In genomic region chr5:31059889-31060288, GRCh38 we compare ENCODE assay signal across 16 cellular contexts.
"Had no signal": no experiment of that assay in that cellular context is flagged by ENCODE, and none has a peak within 500 bp of the region (broad histone marks: within the 10 kb centered on the region; RNA-seq: fewer than 3 reads in every experiment).

No MANE protein-coding gene starts in this region.

- ATAC-seq: activated naive CD8-positive, alpha-beta T cell treated with anti-CD3 and anti-CD28 coated beads, Interleukin-2, amount 50 U/mL, for 24 hours; activated T-helper 17 cell treated with anti-CD3 and anti-CD28 coated beads, Interleukin-2, amount 50 U/mL, for 72 hours; esophagus mucosa; heart left ventricle; left cardiac atrium; stimulated activated effector memory CD8-positive, alpha-beta T cell treated with anti-CD3 and anti-CD28 coated beads, Interleukin-12 subunit alpha, Interleukin-12 subunit beta, amount 100 ng/mL, for 72 hours had no signal

- H2AFZ ChIP-seq: parathyroid adenoma had no signal

- H3K27me3 Mint-ChIP-seq: activated naive CD8-positive, alpha-beta T cell treated with anti-CD3 and anti-CD28 coated beads, Interleukin-2, amount 50 U/mL, for 24 hours; activated T-helper 17 cell treated with anti-CD3 and anti-CD28 coated beads, Interleukin-2, amount 50 U/mL, for 72 hours; naive B cell had no signal

- H3K4me3 Mint-ChIP-seq: activated naive CD4-positive, alpha-beta T cell treated with anti-CD3 and anti-CD28 coated beads for 36 hours; activated naive CD8-positive, alpha-beta T cell treated with anti-CD3 and anti-CD28 coated beads, Interleukin-2, amount 50 U/mL, for 24 hours; activated T-helper 17 cell treated with anti-CD3 and anti-CD28 coated beads, Interleukin-2, amount 50 U/mL, for 72 hours; naive B cell; stimulated activated effector memory CD8-positive, alpha-beta T cell treated with anti-CD3 and anti-CD28 coated beads, Interleukin-12 subunit alpha, Interleukin-12 subunit beta, amount 100 ng/mL, for 72 hours had no signal

- H3K27ac Mint-ChIP-seq: activated naive CD4-positive, alpha-beta T cell treated with anti-CD3 and anti-CD28 coated beads for 36 hours; activated naive CD8-positive, alpha-beta T cell treated with anti-CD3 and anti-CD28 coated beads, Interleukin-2, amount 50 U/mL, for 24 hours; activated T-helper 17 cell treated with anti-CD3 and anti-CD28 coated beads, Interleukin-2, amount 50 U/mL, for 72 hours; naive B cell; stimulated activated effector memory CD8-positive, alpha-beta T cell treated with anti-CD3 and anti-CD28 coated beads, Interleukin-12 subunit alpha, Interleukin-12 subunit beta, amount 100 ng/mL, for 72 hours had no signal

- H3K27ac ChIP-seq: coronary artery, heart left ventricle, parathyroid adenoma, thoracic aorta had no signal

- H3K9me3 ChIP-seq: heart left ventricle, thoracic aorta had no signal

- H3K36me3 ChIP-seq: heart left ventricle, thoracic aorta had no signal

- H3K79me2 ChIP-seq: parathyroid adenoma had no signal

- H3K4me3 ChIP-seq: coronary artery, heart left ventricle, lung, thoracic aorta had no signal

- DNase-seq: activated CD4-positive, alpha-beta T cell treated with anti-CD3 and anti-CD28 coated beads, Interleukin-2, amount 50 U/mL, for 1 hour; activated CD8-positive, alpha-beta memory T cell treated with anti-CD3 and anti-CD28 coated beads for 24 hours; activated naive CD4-positive, alpha-beta T cell treated with anti-CD3 and anti-CD28 coated beads for 36 hours; activated naive CD8-positive, alpha-beta T cell treated with anti-CD3 and anti-CD28 coated beads, Interleukin-2, amount 50 U/mL, for 24 hours; activated T-cell treated with anti-CD3 and anti-CD28 coated beads for 4 hours; caudate nucleus; heart left ventricle; left cardiac atrium; naive B cell had no signal

- H3K27me3 ChIP-seq: heart left ventricle had no signal

- H3K36me3 Mint-ChIP-seq: naive B cell; stimulated activated effector memory CD8-positive, alpha-beta T cell treated with anti-CD3 and anti-CD28 coated beads, Interleukin-12 subunit alpha, Interleukin-12 subunit beta, amount 100 ng/mL, for 72 hours had no signal

- H3K9ac ChIP-seq: parathyroid adenoma had no signal

- H3K4me1 ChIP-seq: heart left ventricle, parathyroid adenoma had no signal

- H3K4me1 Mint-ChIP-seq: activated naive CD8-positive, alpha-beta T cell treated with anti-CD3 and anti-CD28 coated beads, Interleukin-2, amount 50 U/mL, for 24 hours; activated T-helper 17 cell treated with anti-CD3 and anti-CD28 coated beads, Interleukin-2, amount 50 U/mL, for 72 hours; naive B cell; stimulated activated effector memory CD8-positive, alpha-beta T cell treated with anti-CD3 and anti-CD28 coated beads, Interleukin-12 subunit alpha, Interleukin-12 subunit beta, amount 100 ng/mL, for 72 hours had no signal
